In the genomic region with DNA sequence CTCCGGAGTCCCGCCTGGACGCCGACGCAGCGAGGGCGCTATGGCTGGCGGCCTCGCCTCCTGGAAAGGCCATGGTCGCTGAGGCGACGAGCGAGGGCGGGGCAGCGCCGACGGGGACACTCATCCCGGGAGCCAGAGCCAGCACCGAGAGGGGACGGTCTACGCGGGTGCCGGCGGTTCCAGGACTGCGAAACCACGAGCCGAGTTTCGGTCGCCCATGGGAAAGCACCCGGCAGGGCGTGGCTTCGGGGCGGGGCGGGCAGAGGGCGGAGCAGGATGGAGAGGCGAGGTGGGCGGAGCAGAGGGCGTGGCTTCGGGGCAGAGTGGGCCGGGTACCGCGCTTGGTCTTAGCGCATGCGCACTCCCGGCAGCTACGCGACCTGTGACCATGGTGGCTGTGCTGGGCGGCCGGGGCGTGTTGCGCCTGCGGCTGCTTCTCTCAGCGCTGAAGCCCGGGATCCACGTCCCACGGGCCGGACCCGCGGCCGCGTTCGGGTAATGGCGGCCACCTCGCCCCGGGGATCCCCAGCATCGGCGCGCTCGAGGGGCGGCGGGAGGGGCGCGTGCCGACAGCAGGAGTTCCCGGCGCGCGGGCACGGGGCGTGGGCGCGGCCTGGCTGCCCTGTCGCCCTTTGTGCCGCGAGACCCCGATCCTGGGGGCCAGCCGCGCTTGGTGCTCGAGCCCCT, we compare ENCODE assay signal across 1 cellular context.
A peak's percentile ranks its signal among the peaks of the same experiment; 100 is the strongest.
TF ChIP-seq lines count a peak whose summit lies in the region.

TSS of gene BPHL (plus strand) at position 359 of the 687 bp plus-strand sequence. CDS start at position 389, 30 bp downstream.

TF ChIP-seq in HepG2, 621 proteins besides CTCF, POLR2A, EP300 and RAD21 (continued from another document and continues in another):
- TF ChIP-seq HOMEZ (CRISPR knock-in tag; IDR thresholded peaks at IDR 0.05; ENCODE audit: low read depth) (peak; percentile 72), ZNF761 (CRISPR knock-in tag; conservative IDR thresholded peaks at IDR 0.05) (peak; percentile 97), ZSCAN30 (CRISPR knock-in tag; IDR thresholded peaks at IDR 0.05) (no peak), ARNT2 (CRISPR knock-in tag; IDR thresholded peaks at IDR 0.05; ENCODE audit: low read depth) (peak; percentile 98), MIER3 (CRISPR knock-in tag; IDR thresholded peaks at IDR 0.05; ENCODE audit: borderline replicate concordance) (0 out of 2 replicates have a peak, but pooled peaks have one; percentile 76), KMT2A (CRISPR knock-in tag; IDR thresholded peaks at IDR 0.05) (peak; percentile 66), FOXM1 (CRISPR knock-in tag; IDR thresholded peaks at IDR 0.05) (no peak), ZNF496 (CRISPR knock-in tag; IDR thresholded peaks at IDR 0.05; ENCODE audit: insufficient replicate concordance) (no peak), ZNF337 (CRISPR knock-in tag; IDR thresholded peaks at IDR 0.05; ENCODE audit: borderline replicate concordance, low read depth) (no peak; the same call in 1 of the 2 replicates), CEBPB (IDR thresholded peaks at IDR 0.05; ENCODE audit: borderline replicate concordance, low read depth, low read length) (no peak), GPN1 (CRISPR knock-in tag; IDR thresholded peaks at IDR 0.05; ENCODE audit: borderline replicate concordance) (0 out of 2 replicates have a peak, but pooled peaks have one; percentile 69), ZNF558 (CRISPR knock-in tag; IDR thresholded peaks at IDR 0.05; ENCODE audit: borderline replicate concordance) (peak; percentile 92; the same call in 1 of the 2 replicates), ZNF234 (CRISPR knock-in tag; conservative IDR thresholded peaks at IDR 0.05) (peak; percentile 60), ZNF841 (CRISPR knock-in tag; IDR thresholded peaks at IDR 0.05; ENCODE audit: borderline replicate concordance) (peak; percentile 80; the same call in 1 of the 2 replicates), KDM5A (IDR thresholded peaks at IDR 0.05; ENCODE audit: borderline replicate concordance, low read length) (peak; percentile 85; the same call in 1 of the 2 replicates), CCDC6 (CRISPR knock-in tag; IDR thresholded peaks at IDR 0.05) (no peak), MEIS1 (CRISPR knock-in tag; IDR thresholded peaks at IDR 0.05; ENCODE audit: borderline replicate concordance) (peak; percentile 89; the same call in 1 of the 2 replicates), SETDB1 (CRISPR knock-in tag; IDR thresholded peaks at IDR 0.05; ENCODE audit: borderline replicate concordance) (peak; percentile 70; the same call in 1 of the 2 replicates), ZNF292 (CRISPR knock-in tag; IDR thresholded peaks at IDR 0.05; ENCODE audit: borderline replicate concordance, low read depth) (no peak; the same call in none of the 2 replicates), ZNF34 (CRISPR knock-in tag; IDR thresholded peaks at IDR 0.05; ENCODE audit: borderline replicate concordance) (peak; percentile 91; the same call in 1 of the 2 replicates), SAFB2 (CRISPR knock-in tag; IDR thresholded peaks at IDR 0.05; ENCODE audit: borderline replicate concordance, low read depth) (peak; percentile 78; the same call in 1 of the 2 replicates), HNF1B (CRISPR knock-in tag; IDR thresholded peaks at IDR 0.05) (peak; percentile 96), SYNCRIP (IDR thresholded peaks at IDR 0.05; ENCODE audit: insufficient read depth, low read depth, low read length) (no peak), ZNF224 (CRISPR knock-in tag; IDR thresholded peaks at IDR 0.05) (peak; percentile 98), ZFYVE20 (CRISPR knock-in tag; IDR thresholded peaks at IDR 0.05; ENCODE audit: borderline replicate concordance, low read depth) (0 out of 2 replicates have a peak, but pooled peaks have one; percentile 58), ZNF83 (CRISPR knock-in tag; IDR thresholded peaks at IDR 0.05; ENCODE audit: borderline replicate concordance) (peak; percentile 66; the same call in 1 of the 2 replicates), ZNF746 (CRISPR knock-in tag; IDR thresholded peaks at IDR 0.05) (peak; percentile 57; the same call in 1 of the 2 replicates), ZNF17 (CRISPR knock-in tag; IDR thresholded peaks at IDR 0.05) (no peak), MLXIP (CRISPR knock-in tag; IDR thresholded peaks at IDR 0.05; ENCODE audit: borderline replicate concordance) (peak; percentile 30; the same call in 1 of the 2 replicates), MTF1 (CRISPR knock-in tag; IDR thresholded peaks at IDR 0.05) (no peak), KMT2B (CRISPR knock-in tag; IDR thresholded peaks at IDR 0.05) (peak; percentile 93), GTF2F1 (IDR thresholded peaks at IDR 0.05; ENCODE audit: low read length) (no peak), RFXANK (CRISPR knock-in tag; IDR thresholded peaks at IDR 0.05) (peak; percentile 28), TCF7 (IDR thresholded peaks at IDR 0.05; ENCODE audit: low read depth) (no peak), NFKB2 (CRISPR knock-in tag; IDR thresholded peaks at IDR 0.05; ENCODE audit: borderline replicate concordance) (peak; percentile 71; the same call in 1 of the 2 replicates), HMGA1 (CRISPR knock-in tag; conservative IDR thresholded peaks at IDR 0.05) (no peak), ZNF775 (CRISPR knock-in tag; IDR thresholded peaks at IDR 0.05; ENCODE audit: borderline replicate concordance) (no peak)
- TF ChIP-seq, protein P1, sequence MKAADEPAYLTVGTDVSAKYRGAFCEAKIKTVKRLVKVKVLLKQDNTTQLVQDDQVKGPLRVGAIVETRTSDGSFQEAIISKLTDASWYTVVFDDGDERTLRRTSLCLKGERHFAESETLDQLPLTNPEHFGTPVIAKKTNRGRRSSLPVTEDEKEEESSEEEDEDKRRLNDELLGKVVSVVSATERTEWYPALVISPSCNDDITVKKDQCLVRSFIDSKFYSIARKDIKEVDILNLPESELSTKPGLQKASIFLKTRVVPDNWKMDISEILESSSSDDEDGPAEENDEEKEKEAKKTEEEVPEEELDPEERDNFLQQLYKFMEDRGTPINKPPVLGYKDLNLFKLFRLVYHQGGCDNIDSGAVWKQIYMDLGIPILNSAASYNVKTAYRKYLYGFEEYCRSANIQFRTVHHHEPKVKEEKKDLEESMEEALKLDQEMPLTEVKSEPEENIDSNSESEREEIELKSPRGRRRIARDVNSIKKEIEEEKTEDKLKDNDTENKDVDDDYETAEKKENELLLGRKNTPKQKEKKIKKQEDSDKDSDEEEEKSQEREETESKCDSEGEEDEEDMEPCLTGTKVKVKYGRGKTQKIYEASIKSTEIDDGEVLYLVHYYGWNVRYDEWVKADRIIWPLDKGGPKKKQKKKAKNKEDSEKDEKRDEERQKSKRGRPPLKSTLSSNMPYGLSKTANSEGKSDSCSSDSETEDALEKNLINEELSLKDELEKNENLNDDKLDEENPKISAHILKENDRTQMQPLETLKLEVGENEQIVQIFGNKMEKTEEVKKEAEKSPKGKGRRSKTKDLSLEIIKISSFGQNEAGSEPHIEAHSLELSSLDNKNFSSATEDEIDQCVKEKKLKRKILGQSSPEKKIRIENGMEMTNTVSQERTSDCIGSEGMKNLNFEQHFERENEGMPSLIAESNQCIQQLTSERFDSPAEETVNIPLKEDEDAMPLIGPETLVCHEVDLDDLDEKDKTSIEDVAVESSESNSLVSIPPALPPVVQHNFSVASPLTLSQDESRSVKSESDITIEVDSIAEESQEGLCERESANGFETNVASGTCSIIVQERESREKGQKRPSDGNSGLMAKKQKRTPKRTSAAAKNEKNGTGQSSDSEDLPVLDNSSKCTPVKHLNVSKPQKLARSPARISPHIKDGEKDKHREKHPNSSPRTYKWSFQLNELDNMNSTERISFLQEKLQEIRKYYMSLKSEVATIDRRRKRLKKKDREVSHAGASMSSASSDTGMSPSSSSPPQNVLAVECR (CRISPR knock-in tag; IDR thresholded peaks at IDR 0.05; ENCODE audit: borderline replicate concordance), result peak; percentile 96
- TF ChIP-seq, protein P2, sequence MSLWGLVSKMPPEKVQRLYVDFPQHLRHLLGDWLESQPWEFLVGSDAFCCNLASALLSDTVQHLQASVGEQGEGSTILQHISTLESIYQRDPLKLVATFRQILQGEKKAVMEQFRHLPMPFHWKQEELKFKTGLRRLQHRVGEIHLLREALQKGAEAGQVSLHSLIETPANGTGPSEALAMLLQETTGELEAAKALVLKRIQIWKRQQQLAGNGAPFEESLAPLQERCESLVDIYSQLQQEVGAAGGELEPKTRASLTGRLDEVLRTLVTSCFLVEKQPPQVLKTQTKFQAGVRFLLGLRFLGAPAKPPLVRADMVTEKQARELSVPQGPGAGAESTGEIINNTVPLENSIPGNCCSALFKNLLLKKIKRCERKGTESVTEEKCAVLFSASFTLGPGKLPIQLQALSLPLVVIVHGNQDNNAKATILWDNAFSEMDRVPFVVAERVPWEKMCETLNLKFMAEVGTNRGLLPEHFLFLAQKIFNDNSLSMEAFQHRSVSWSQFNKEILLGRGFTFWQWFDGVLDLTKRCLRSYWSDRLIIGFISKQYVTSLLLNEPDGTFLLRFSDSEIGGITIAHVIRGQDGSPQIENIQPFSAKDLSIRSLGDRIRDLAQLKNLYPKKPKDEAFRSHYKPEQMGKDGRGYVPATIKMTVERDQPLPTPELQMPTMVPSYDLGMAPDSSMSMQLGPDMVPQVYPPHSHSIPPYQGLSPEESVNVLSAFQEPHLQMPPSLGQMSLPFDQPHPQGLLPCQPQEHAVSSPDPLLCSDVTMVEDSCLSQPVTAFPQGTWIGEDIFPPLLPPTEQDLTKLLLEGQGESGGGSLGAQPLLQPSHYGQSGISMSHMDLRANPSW (CRISPR knock-in tag; IDR thresholded peaks at IDR 0.05; ENCODE audit: borderline replicate concordance), result no peak; the same call in 1 of the 2 replicates
- TF ChIP-seq, protein P3, sequence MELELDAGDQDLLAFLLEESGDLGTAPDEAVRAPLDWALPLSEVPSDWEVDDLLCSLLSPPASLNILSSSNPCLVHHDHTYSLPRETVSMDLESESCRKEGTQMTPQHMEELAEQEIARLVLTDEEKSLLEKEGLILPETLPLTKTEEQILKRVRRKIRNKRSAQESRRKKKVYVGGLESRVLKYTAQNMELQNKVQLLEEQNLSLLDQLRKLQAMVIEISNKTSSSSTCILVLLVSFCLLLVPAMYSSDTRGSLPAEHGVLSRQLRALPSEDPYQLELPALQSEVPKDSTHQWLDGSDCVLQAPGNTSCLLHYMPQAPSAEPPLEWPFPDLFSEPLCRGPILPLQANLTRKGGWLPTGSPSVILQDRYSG (CRISPR knock-in tag; IDR thresholded peaks at IDR 0.05), result peak; percentile 16
- TF ChIP-seq, protein P4, sequence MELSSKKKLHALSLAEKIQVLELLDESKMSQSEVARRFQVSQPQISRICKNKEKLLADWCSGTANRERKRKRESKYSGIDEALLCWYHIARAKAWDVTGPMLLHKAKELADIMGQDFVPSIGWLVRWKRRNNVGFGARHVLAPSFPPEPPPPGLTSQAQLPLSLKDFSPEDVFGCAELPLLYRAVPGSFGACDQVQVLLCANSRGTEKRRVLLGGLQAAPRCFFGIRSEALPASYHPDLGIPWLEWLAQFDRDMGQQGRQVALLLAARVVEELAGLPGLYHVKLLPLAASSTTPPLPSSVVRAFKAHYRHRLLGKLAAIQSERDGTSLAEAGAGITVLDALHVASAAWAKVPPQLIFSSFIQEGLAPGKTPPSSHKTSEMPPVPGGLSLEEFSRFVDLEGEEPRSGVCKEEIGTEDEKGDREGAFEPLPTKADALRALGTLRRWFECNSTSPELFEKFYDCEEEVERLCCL (CRISPR knock-in tag; IDR thresholded peaks at IDR 0.05; ENCODE audit: borderline replicate concordance), result no peak; the same call in 1 of the 2 replicates
